10 cellular contexts compared by ENCODE assay signal in the genomic region with DNA sequence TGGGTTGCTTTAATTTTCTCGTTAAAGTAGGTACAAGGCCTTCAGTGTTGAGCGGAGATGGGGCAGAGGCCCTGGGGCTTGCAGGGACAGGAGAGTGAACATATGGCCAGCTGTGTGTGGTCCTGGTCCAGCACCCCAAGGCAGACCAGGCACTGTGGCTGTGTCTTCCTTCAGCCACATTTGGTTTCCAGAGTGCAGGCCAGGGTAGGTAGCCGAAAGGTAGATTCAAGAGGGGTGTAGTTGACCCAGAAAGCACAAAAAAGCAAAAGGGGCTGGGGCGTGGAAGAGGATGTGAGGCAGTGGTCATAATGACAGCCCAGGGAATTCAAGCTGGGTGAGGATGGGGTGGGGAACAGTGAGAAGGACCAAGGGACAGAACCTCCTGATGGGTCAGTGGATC. TPM values are rescaled to one million over a fixed set of nuclear protein-coding genes. Genes with fewer than 3 reads are reported as not detected.
"Had no signal": no experiment of that assay in that cellular context is flagged by ENCODE, and none has a peak within 500 bp of the region (broad histone marks: within the 10 kb centered on the region; RNA-seq: fewer than 3 reads in every experiment).

No MANE protein-coding gene starts in this region.

- H3K4me3 ChIP-seq: GM23248, HAP-1, K562 had no signal

- ATAC-seq: HCT116, K562 had no signal

- H2AFZ ChIP-seq: GM23248 had no signal

- H3K36me3 ChIP-seq: HAP-1 had no signal

- DNase-seq: GM23248, GOT3, H7, HFFc6, IMR-90, KG1 had no signal

- H3K4me1 ChIP-seq: HAP-1 had no signal

- H3K4me3 Mint-ChIP-seq: HFFc6 had no signal

- H3K27ac Mint-ChIP-seq: HFFc6 had no signal

- H3K9me3 Mint-ChIP-seq: HFFc6 had no signal

- H3K27ac ChIP-seq: GM23248 had no signal

- H3K9me3 ChIP-seq: HAP-1 had no signal

RNA-seq across cellular contexts. Expression of a gene that starts 21.3 kb away (rescaled TPM):
- total RNA-seq: HT-29 had no signal
